In the genomic region with DNA sequence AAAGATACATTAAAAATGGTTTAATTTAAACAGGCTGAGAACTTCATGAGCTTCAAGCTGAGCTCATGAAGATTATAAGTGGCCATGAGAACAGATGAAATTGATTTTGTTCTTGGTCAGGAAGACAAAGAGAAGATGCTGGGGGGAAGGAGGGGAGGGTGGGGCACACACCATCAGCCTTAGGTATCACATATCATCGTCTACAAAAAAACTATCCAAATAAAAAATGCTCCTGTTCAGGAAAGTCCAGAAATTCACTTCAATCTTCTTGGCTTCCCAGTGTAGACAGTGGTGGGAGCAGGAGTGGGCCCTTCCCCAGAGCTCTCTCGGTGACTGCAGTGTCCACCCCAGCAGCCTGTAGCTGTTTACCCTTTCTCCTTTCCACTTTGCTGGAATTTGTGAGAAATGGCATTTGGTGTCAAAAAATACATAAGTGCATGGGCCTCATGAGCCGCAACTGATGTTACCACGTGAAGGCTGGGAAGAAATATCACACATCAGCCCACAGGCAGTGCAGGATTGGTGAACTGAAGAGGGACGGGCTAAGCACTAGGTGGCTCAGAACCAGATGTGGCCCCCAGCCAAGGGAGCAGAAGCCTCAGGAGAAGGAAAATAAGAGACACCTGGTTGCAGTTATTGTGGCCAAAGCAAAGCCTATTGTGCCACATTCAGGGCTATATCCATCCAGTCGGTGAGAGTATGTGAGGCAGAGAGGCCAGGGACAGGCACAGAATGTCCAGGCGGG, we compare ENCODE assay signal across 1 cellular context.
TF ChIP-seq lines count a peak whose summit lies in the region.

No MANE protein-coding gene starts in this region.

TF ChIP-seq in IMR-90, 13 proteins besides CTCF, POLR2A, EP300 and RAD21:
- TF ChIP-seq MXI1 (IDR thresholded peaks at IDR 0.05; ENCODE audit: borderline replicate concordance, low read depth, low read length), result no peak
- TF ChIP-seq, protein P1, sequence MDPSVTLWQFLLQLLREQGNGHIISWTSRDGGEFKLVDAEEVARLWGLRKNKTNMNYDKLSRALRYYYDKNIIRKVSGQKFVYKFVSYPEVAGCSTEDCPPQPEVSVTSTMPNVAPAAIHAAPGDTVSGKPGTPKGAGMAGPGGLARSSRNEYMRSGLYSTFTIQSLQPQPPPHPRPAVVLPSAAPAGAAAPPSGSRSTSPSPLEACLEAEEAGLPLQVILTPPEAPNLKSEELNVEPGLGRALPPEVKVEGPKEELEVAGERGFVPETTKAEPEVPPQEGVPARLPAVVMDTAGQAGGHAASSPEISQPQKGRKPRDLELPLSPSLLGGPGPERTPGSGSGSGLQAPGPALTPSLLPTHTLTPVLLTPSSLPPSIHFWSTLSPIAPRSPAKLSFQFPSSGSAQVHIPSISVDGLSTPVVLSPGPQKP (IDR thresholded peaks at IDR 0.05; ENCODE audit: borderline replicate concordance, low read depth, low read length), result no peak
- TF ChIP-seq RFX5 (IDR thresholded peaks at IDR 0.05; ENCODE audit: low read depth, low read length), result no peak
- no peak for TF ChIP-seq MAFK (IDR thresholded peaks at IDR 0.05; ENCODE audit: low read depth, low read length)
- TF ChIP-seq, protein P2, sequence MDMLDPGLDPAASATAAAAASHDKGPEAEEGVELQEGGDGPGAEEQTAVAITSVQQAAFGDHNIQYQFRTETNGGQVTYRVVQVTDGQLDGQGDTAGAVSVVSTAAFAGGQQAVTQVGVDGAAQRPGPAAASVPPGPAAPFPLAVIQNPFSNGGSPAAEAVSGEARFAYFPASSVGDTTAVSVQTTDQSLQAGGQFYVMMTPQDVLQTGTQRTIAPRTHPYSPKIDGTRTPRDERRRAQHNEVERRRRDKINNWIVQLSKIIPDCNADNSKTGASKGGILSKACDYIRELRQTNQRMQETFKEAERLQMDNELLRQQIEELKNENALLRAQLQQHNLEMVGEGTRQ (IDR thresholded peaks at IDR 0.05; ENCODE audit: low read depth, low read length), result no peak
- no peak for TF ChIP-seq CHD1 (IDR thresholded peaks at IDR 0.05; ENCODE audit: low read depth, low read length)
- TF ChIP-seq SMC3 (IDR thresholded peaks at IDR 0.05; ENCODE audit: low read depth, low read length), result no peak
- no peak for TF ChIP-seq RCOR1 (IDR thresholded peaks at IDR 0.05; ENCODE audit: insufficient replicate concordance, low read length)
- no peak for TF ChIP-seq FOS (IDR thresholded peaks at IDR 0.05; ENCODE audit: low read depth, low read length)
- TF ChIP-seq CEBPB (IDR thresholded peaks at IDR 0.05; ENCODE audit: low read depth, low read length), result no peak
- TF ChIP-seq NFE2L2 (IDR thresholded peaks at IDR 0.05; ENCODE audit: low read depth, low read length), result no peak
- no peak for TF ChIP-seq MAZ (IDR thresholded peaks at IDR 0.05; ENCODE audit: borderline replicate concordance, low read depth, low read length)
- no peak for TF ChIP-seq BHLHE40 (IDR thresholded peaks at IDR 0.05; ENCODE audit: low read depth, low read length)
